Comparison of ENCODE assay signal across 22 cellular contexts in the genomic region with DNA sequence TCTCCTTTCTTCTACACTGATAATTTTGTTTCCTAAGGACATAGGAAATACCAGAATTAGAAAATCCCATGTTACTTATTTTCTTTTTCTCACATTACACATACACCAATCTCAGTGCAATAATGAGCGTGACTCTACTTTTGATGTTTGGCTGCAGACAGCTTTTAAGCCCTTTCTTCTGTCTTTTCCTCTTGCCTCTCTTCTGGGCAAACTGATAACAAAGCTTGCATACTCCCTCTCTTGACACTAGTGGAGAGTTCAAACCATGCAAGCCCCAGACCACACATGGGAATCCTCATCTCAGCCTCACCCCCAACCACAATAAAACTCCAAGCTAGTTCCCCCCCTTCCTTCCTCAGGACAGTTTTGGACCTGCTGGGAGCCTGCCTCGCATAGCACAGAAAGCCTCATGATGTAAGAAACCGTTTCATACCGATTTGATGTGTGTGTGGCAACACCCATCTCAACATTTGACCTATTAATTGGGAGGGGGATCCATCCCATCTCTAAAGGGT.
DNase-seq lines count a peak whose midpoint lies in the region; ATAC-seq, FAIRE-seq and TF ChIP-seq lines count a peak whose summit lies in the region.
"Had no signal": no experiment of that assay in that cellular context is flagged by ENCODE, and none has a peak within 500 bp of the region (broad histone marks: within the 10 kb centered on the region; RNA-seq: fewer than 3 reads in every experiment).

No MANE protein-coding gene starts in this region.

- CTCF ChIA-PET in H1 (lab: Charles Lee; ENCODE audit: partially characterized antibody) = interaction anchor here (0.6 to 1.4 kb wide), 2 partner anchors 14 to 303 kb away, joined by 3 read pairs; no protein-coding TSS in a partner anchor

- H4K20me1 ChIP-seq in H1 (replicated peaks in 1 of 2; ENCODE audit: control insufficient read depth in 1 of 2, insufficient read depth in 2 of 2, low read length in 2 of 2) = no peaks in the 10 kb centered on the region
- H4K20me1 ChIP-seq: BLaER1 treated with 17β-estradiol and CSF1 and Interleukin-3, amounts not matched to agents 10 nM and 100 nM had no signal

- H3K27ac ChIP-seq in SJCRH30 = peak overlapping the region; percentile 73
- H3K27ac ChIP-seq in H1 (ENCODE audit: low read depth, low read length) = no peak overlapping the region
- no peak overlapping the region for H3K27ac ChIP-seq in esophagus muscularis mucosa (replicated peaks in 1 of 4)
- no peak overlapping the region for H3K27ac ChIP-seq in trophoblast cell (ENCODE audit: low read depth, low read length)
- H3K27ac ChIP-seq: 22Rv1; A549; BLaER1 treated with 17β-estradiol and CSF1 and Interleukin-3, amounts not matched to agents 10 nM and 100 nM; C4-2B had no signal

- H3K4me3 ChIP-seq in SJCRH30 (peak overlapping the region; percentile 22), H1 (ENCODE audit: extremely low read depth in 1 of 4, insufficient read depth in 2 of 4, low read depth in 3 of 4, low read length in 4 of 4) (no peak overlapping the region), esophagus muscularis mucosa (no peak overlapping the region), trophoblast cell (ENCODE audit: low read depth, low read length) (no peak overlapping the region)
- H3K4me3 ChIP-seq: A549; BLaER1 treated with 17β-estradiol and CSF1 and Interleukin-3, amounts not matched to agents 10 nM and 100 nM had no signal

- POLR2A ChIA-PET in H1 (lab: Charles Lee; ENCODE audit: partially characterized antibody) = interaction anchor here (1.5 kb wide), 1 partner anchor 9 kb away, joined by 4 read pairs; no protein-coding TSS in a partner anchor

- no peak for FAIRE-seq in H1 (lab: Jason Lieb, UNC)
- FAIRE-seq: D721Med, GM12891 had no signal

- no peak overlapping the region for H3K18ac ChIP-seq in H1 (ENCODE audit: extremely low read depth, low read length)
- no peak overlapping the region for H3K18ac ChIP-seq in trophoblast cell (ENCODE audit: low read length)

- intact Hi-C loops in esophagus muscularis mucosa (cut with DNase I) (loop anchor here (5.0 kb wide), 1 partner anchor 304 kb away; no protein-coding TSS in a partner anchor), left ventricle myocardium superior (cut with micrococcal nuclease) (no loop called here)

- H3K9ac ChIP-seq in H1 (replicated peaks in 1 of 4; ENCODE audit: extremely low read depth in 1 of 4, low read depth in 3 of 4, low read length in 3 of 4) (no peak overlapping the region), trophoblast cell (ENCODE audit: low read length) (peak overlapping the region; percentile 53)
- H3K9ac ChIP-seq: BLaER1 treated with 17β-estradiol and CSF1 and Interleukin-3, amounts not matched to agents 10 nM and 100 nM had no signal

- no peak overlapping the region for H3K56ac ChIP-seq in H1 (replicated peaks; ENCODE audit: insufficient read length, low read depth, low read length)

- no peak for ATAC-seq in effector memory CD8-positive, alpha-beta T cell (replicated peaks)
- no peak for ATAC-seq in left ventricle myocardium superior
- ATAC-seq: A549; CD8-positive, alpha-beta T cell had no signal

- H3K4me1 Mint-ChIP-seq in effector memory CD8-positive, alpha-beta T cell (ENCODE audit: low read depth in 2 of 2) = no peaks in the 10 kb centered on the region
- H3K4me1 Mint-ChIP-seq: B cell had no signal

- 93% methylated on average over 4 of the region's 4 CpGs; no CpG with 5 or more reads in 1 of the 2 experiments for WGBS in H1 (ENCODE audit: extremely low coverage in 1 of 2, insufficient coverage in 1 of 2, insufficient read length in 1 of 2, insufficient replicate concordance in 2 of 2, low coverage in 1 of 2, low lambda C conversion rate in 2 of 2, missing lambda C conversion rate in 1 of 2), 2 experiments
- 79% methylated on average over 4 of the region's 4 CpGs for WGBS in esophagus muscularis mucosa
- WGBS in trophoblast cell (ENCODE audit: extremely low coverage, insufficient coverage, insufficient read length) = no CpG with 5 or more reads among the region's 4 CpGs

- no peak overlapping the region for H2BK15ac ChIP-seq in H1 (ENCODE audit: low read length)

- no peaks in the 10 kb centered on the region; the same call in 1 of the 2 replicates for H3K9me3 ChIP-seq in SJCRH30 (replicated peaks)
- no peaks in the 10 kb centered on the region for H3K9me3 ChIP-seq in H1 (ENCODE audit: insufficient read depth in 2 of 2, low read depth in 1 of 2, low read length in 1 of 2)
- H3K9me3 ChIP-seq in esophagus muscularis mucosa = no peaks in the 10 kb centered on the region
- no peaks in the 10 kb centered on the region for H3K9me3 ChIP-seq in trophoblast cell (ENCODE audit: insufficient read depth, low read depth, low read length)
- H3K9me3 ChIP-seq: A549; BLaER1 treated with 17β-estradiol and CSF1 and Interleukin-3, amounts not matched to agents 10 nM and 100 nM; Caco-2 had no signal

- H3K4me3 Mint-ChIP-seq in effector memory CD8-positive, alpha-beta T cell = no peak overlapping the region
- H3K4me3 Mint-ChIP-seq: B cell; CD4-positive, alpha-beta T cell; CD8-positive, alpha-beta T cell had no signal

- H3K27ac Mint-ChIP-seq in effector memory CD8-positive, alpha-beta T cell = no peak overlapping the region
- H3K27ac Mint-ChIP-seq: B cell; CD4-positive, alpha-beta T cell; CD8-positive, alpha-beta T cell had no signal

- H2BK120ac ChIP-seq in H1 (replicated peaks; ENCODE audit: low read depth, low read length) (no peak overlapping the region), trophoblast cell (ENCODE audit: insufficient read depth, low read length, poor library complexity) (no peak overlapping the region)

- no peak overlapping the region for H4K91ac ChIP-seq in H1 (replicated peaks; ENCODE audit: insufficient read length, low read length)
- no peak overlapping the region for H4K91ac ChIP-seq in trophoblast cell (ENCODE audit: low read depth, low read length)

- no peak overlapping the region for H3K4ac ChIP-seq in H1 (replicated peaks; ENCODE audit: insufficient read length, low read depth, low read length)
- H3K4ac ChIP-seq in trophoblast cell (ENCODE audit: low read depth, low read length) = no peak overlapping the region

- H3K23ac ChIP-seq in H1 (ENCODE audit: insufficient read length) (no peak overlapping the region), trophoblast cell (ENCODE audit: low read length) (no peak overlapping the region)

- no peaks in the 10 kb centered on the region for H3K36me3 Mint-ChIP-seq in effector memory CD8-positive, alpha-beta T cell (ENCODE audit: insufficient read depth)
- H3K36me3 Mint-ChIP-seq: CD8-positive, alpha-beta T cell had no signal

- no peaks in the 10 kb centered on the region for H3K9me3 Mint-ChIP-seq in effector memory CD8-positive, alpha-beta T cell
- H3K9me3 Mint-ChIP-seq: CD4-positive, alpha-beta T cell; CD8-positive, alpha-beta T cell had no signal

- no peak overlapping the region for H2AK5ac ChIP-seq in H1 (ENCODE audit: low read depth, low read length)
- H2AK5ac ChIP-seq in trophoblast cell (ENCODE audit: low read length) = no peak overlapping the region

- no peaks in the 10 kb centered on the region for H3K27me3 ChIP-seq in SJCRH30
- H3K27me3 ChIP-seq in H1 (replicated peaks in 1 of 4; ENCODE audit: control insufficient read depth in 3 of 4, extremely low read depth in 1 of 4, insufficient read depth in 3 of 4, low read length in 3 of 4) = no peaks in the 10 kb centered on the region
- no peaks in the 10 kb centered on the region for H3K27me3 ChIP-seq in esophagus muscularis mucosa
- H3K27me3 ChIP-seq in trophoblast cell (ENCODE audit: insufficient read depth, low read length) = no peaks in the 10 kb centered on the region
- H3K27me3 ChIP-seq: BLaER1 treated with 17β-estradiol and CSF1 and Interleukin-3, amounts not matched to agents 10 nM and 100 nM had no signal

- TF ChIP-seq CTCF in H1 (IDR thresholded peaks at IDR 0.05; ENCODE audit: control extremely low read depth in 1 of 3, insufficient read depth in 1 of 3, low read depth in 1 of 3, low read length in 3 of 3) (no peak), esophagus muscularis mucosa (IDR thresholded peaks at IDR 0.05) (no peak)

- H3K14ac ChIP-seq in H1 (ENCODE audit: insufficient read length) (no peak overlapping the region), trophoblast cell (ENCODE audit: low read length) (no peak overlapping the region)

- H2AFZ ChIP-seq in H1 (ENCODE audit: low read length) (0 out of 2 replicates have a peak overlapping the region, but pooled peaks have one; percentile 51), trophoblast cell (ENCODE audit: insufficient read depth, low read length, poor library complexity) (no peak overlapping the region)

- no peaks in the 10 kb centered on the region for H3K79me1 ChIP-seq in H1 (ENCODE audit: low read depth, low read length)
- H3K79me1 ChIP-seq in trophoblast cell (ENCODE audit: low read length) = no peaks in the 10 kb centered on the region

- H2BK20ac ChIP-seq in H1 (ENCODE audit: low read length) = no peak overlapping the region

- no peak overlapping the region for H3K4me2 ChIP-seq in H1 (ENCODE audit: insufficient read depth in 1 of 2, low read depth in 2 of 2, low read length in 2 of 2)
- H3K4me2 ChIP-seq in trophoblast cell (ENCODE audit: low read length) = no peak overlapping the region
- H3K4me2 ChIP-seq: A549; BLaER1 treated with 17β-estradiol and CSF1 and Interleukin-3, amounts not matched to agents 10 nM and 100 nM had no signal

- no peaks in the 10 kb centered on the region for H3K79me2 ChIP-seq in H1 (ENCODE audit: control insufficient read depth in 1 of 2, insufficient read depth in 2 of 2, low read length in 2 of 2)
- no peaks in the 10 kb centered on the region for H3K79me2 ChIP-seq in trophoblast cell (ENCODE audit: control insufficient read depth, insufficient read depth, low read length, poor library complexity)

- DNase-seq in SJCRH30 = peak; percentile 81 to 94
- DNase-seq in H1 (ENCODE audit: low read depth in 1 of 2, low spot score in 2 of 2) = peak in 1 of 2 experiments; percentile 33
- DNase-seq in esophagus muscularis mucosa (ENCODE audit: extremely low spot score) = peak; percentile 66
- no peak for DNase-seq in trophoblast cell
- DNase-seq in effector memory CD8-positive, alpha-beta T cell = no peak
- no peak for DNase-seq in inferior parietal cortex (ENCODE audit: extremely low spot score)
- DNase-seq in stimulated activated CD8-positive, alpha-beta memory T cell treated with anti-CD3 and anti-CD28 coated beads, Interleukin-4, amount 100 ng/mL, for 48 hours = no peak
- DNase-seq in left ventricle myocardium superior = no peak
- DNase-seq: AML-193; Caco-2; Calu3; CD4-positive, alpha-beta T cell; CD8-positive, alpha-beta T cell; DMS79 treated with DMSO at 0.1 percent for 48 hours; GF-D8 had no signal

- peaks cover 50% of the 10 kb centered on the region for H3K4me1 ChIP-seq in SJCRH30
- no peaks in the 10 kb centered on the region for H3K4me1 ChIP-seq in H1 (replicated peaks in 1 of 4; ENCODE audit: control insufficient read depth in 3 of 4, insufficient read depth in 4 of 4, low read length in 3 of 4)
- no peaks in the 10 kb centered on the region for H3K4me1 ChIP-seq in esophagus muscularis mucosa
- H3K4me1 ChIP-seq in trophoblast cell (ENCODE audit: control insufficient read depth in 1 of 2, insufficient read depth in 2 of 2, low read length in 2 of 2) = no peaks in the 10 kb centered on the region
- H3K4me1 ChIP-seq: A549; BLaER1 treated with 17β-estradiol and CSF1 and Interleukin-3, amounts not matched to agents 10 nM and 100 nM; Caco-2 had no signal

- H2BK5ac ChIP-seq in H1 (ENCODE audit: low read depth, low read length) (no peak overlapping the region), trophoblast cell (ENCODE audit: low read depth, low read length, poor library complexity) (no peak overlapping the region)

- H3K23me2 ChIP-seq in H1 (ENCODE audit: low read depth, low read length) = no peaks in the 10 kb centered on the region

- H3K27me3 Mint-ChIP-seq in effector memory CD8-positive, alpha-beta T cell = peaks cover 26 to 35% of the 10 kb centered on the region in 2 donors

- H3K36me3 ChIP-seq in SJCRH30 (no peaks in the 10 kb centered on the region), H1 (ENCODE audit: control insufficient read depth in 2 of 4, insufficient read depth in 4 of 4, low read length in 3 of 4) (no peaks in the 10 kb centered on the region), esophagus muscularis mucosa (no peaks in the 10 kb centered on the region), trophoblast cell (ENCODE audit: control insufficient read depth in 1 of 2, insufficient read depth in 2 of 2, low read length in 2 of 2) (no peaks in the 10 kb centered on the region)
- H3K36me3 ChIP-seq: BLaER1 treated with 17β-estradiol and CSF1 and Interleukin-3, amounts not matched to agents 10 nM and 100 nM had no signal

- H4K8ac ChIP-seq in H1 (ENCODE audit: extremely low read depth, insufficient read depth, low read length) = no peak overlapping the region
- H4K8ac ChIP-seq in trophoblast cell (ENCODE audit: low read depth, low read length) = no peak overlapping the region

- TF ChIP-seq POLR2A in H1 (IDR thresholded peaks at IDR 0.05; ENCODE audit: control extremely low read depth in 1 of 2, low read depth in 2 of 2, low read length in 2 of 2) = no peak
- TF ChIP-seq POLR2A in esophagus muscularis mucosa (IDR thresholded peaks at IDR 0.05; ENCODE audit: low read depth) = no peak

- no peak overlapping the region for H4K5ac ChIP-seq in H1 (ENCODE audit: insufficient read length, low read depth, low read length)

- no peak overlapping the region for H2BK12ac ChIP-seq in H1 (ENCODE audit: low read depth, low read length)
- H2BK12ac ChIP-seq in trophoblast cell (ENCODE audit: low read length) = no peak overlapping the region

- no peak for TF ChIP-seq RAD21 in H1 (IDR thresholded peaks at IDR 0.05 in 1 of 2, conservative IDR thresholded peaks at IDR 0.05 in 1 of 2; ENCODE audit: low read depth in 2 of 2, low read length in 2 of 2)

- H4K12ac ChIP-seq in trophoblast cell (ENCODE audit: low read depth, low read length) = no peak overlapping the region

- TF ChIP-seq EP300 in H1 (IDR thresholded peaks at IDR 0.05; ENCODE audit: borderline replicate concordance in 1 of 2, low read depth in 2 of 2, low read length in 2 of 2) = no peak
- no peak for TF ChIP-seq EP300 in esophagus muscularis mucosa (IDR thresholded peaks at IDR 0.05)

Comparison
In these comparisons a context has a peak if more than half of its experiments do, and no peak if none do; other contexts are left out.
1. DNase-seq: peak in SJCRH30 (2 of 2) and esophagus muscularis mucosa (single experiment); none in trophoblast cell (0 of 2), effector memory CD8-positive, alpha-beta T cell (0 of 3), inferior parietal cortex (single experiment), stimulated activated CD8-positive, alpha-beta memory T cell treated with anti-CD3 and anti-CD28 coated beads, Interleukin-4, amount 100 ng/mL, for 48 hours (single experiment) and left ventricle myocardium superior (single experiment).